ENCODE assay signal across 9 cellular contexts in the genomic region with DNA sequence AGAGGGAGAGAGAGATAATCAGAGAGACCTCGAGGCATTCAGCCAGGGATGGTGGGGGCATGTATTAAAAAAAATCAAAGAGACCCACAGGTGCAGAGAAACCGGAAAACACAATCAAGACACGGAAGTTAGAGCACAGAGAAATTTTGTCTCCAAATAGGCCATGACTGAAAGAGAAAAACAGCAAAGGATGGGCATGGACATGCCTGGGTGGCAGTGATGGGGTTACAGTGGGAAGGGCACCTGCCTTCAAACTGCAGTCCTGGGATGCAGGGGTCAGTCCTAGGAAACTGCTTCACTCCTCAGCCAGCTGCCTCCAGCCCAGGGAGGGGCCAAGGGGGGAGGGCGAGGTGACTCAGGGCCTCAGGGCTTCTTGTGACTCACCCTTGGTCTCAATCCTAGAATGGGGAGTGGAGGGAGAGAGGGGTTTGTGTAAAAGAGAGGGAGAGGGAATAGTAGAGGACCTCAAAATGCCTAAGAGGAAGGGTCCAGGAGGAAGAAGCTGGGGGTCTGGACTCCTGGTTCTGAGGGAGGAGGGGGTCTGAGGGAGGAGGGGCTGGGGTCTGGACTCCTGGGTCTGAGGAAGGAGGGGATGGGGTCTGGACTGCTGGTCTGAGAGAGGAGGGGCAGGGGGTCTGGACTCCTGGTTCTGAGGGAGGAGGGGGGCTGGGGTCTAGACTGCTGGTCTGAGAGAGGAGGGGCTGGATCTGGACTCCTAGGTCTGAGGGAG. TPM values are rescaled to one million over a fixed set of nuclear protein-coding genes. Genes with fewer than 3 reads are reported as not detected.
DNase-seq lines count a peak whose midpoint lies in the region; ATAC-seq and TF ChIP-seq lines count a peak whose summit lies in the region.
"Had no signal": no experiment of that assay in that cellular context is flagged by ENCODE, and none has a peak within 500 bp of the region (broad histone marks: within the 10 kb centered on the region; RNA-seq: fewer than 3 reads in every experiment).

No MANE protein-coding gene starts in this region.

- ATAC-seq in GM19395 (IDR thresholded peaks at IDR 0.05; ENCODE audit: unreplicated experiment) = no peak

- DNase-seq in Daoy (ENCODE audit: low read depth) (peak; percentile 94), NB4 (ENCODE audit: low read depth) (peak; percentile 66), activated T-cell treated with anti-CD3 and anti-CD28 coated beads for 24 hours (ENCODE audit: low read depth) (peak; percentile 50), fibroblast of the aortic adventitia (ENCODE audit: low read depth) (peak; percentile 86), ecto neural progenitor cell (ENCODE audit: low spot score) (no peak), globus pallidus (ENCODE audit: low spot score) (no peak)
- DNase-seq in stimulated activated CD4-positive, alpha-beta T cell treated with anti-CD3 and anti-CD28 coated beads, TNF-alpha, amount 100 ng/mL, for 1 hour (ENCODE audit: low read depth in 3 of 3, low spot score in 1 of 3) = peak in 2 of 3 donors; percentile 26 to 60

- TF ChIP-seq POLR2A in NB4 (IDR thresholded peaks at IDR 0.05; ENCODE audit: extremely low read depth, insufficient read length) = no peak

- TF ChIP-seq CTCF in NB4 (IDR thresholded peaks at IDR 0.05; ENCODE audit: low read depth, low read length) = no peak
- TF ChIP-seq CTCF in fibroblast of the aortic adventitia (IDR thresholded peaks at IDR 0.05; ENCODE audit: insufficient read depth, low read length) = no peak

- H3K4me3 ChIP-seq in NB4 (ENCODE audit: low read depth, low read length) (no peak overlapping the region), fibroblast of the aortic adventitia (ENCODE audit: low read depth, low read length) (no peak overlapping the region)
- H3K4me3 ChIP-seq: right lobe of liver had no signal

RNA-seq across cellular contexts. Expression of a gene that starts 3.6 kb away (rescaled TPM):
- 6.0 and 9.8 TPM in 2 replicates for total RNA-seq in Daoy (2014; rRNA removed; shearing (Covaris generic))
- 1.2 and 39.9 TPM in 2 replicates for total RNA-seq in fibroblast of the aortic adventitia (ENCODE audit: low replicate concordance)

RNA-seq across cellular contexts. Expression of a gene that starts 17.8 kb away (rescaled TPM):
- 0.89 and 2.9 TPM in 2 replicates for total RNA-seq in Daoy (2014; rRNA removed; shearing (Covaris generic))
- 0.72 and 1.1 TPM in 2 replicates for total RNA-seq in fibroblast of the aortic adventitia (ENCODE audit: low replicate concordance)

RNA-seq across cellular contexts. Expression of a gene that starts 29.7 kb away (rescaled TPM):
- 14.1 and 20.3 TPM in 2 replicates for total RNA-seq in Daoy (2014; rRNA removed; shearing (Covaris generic))
- total RNA-seq in fibroblast of the aortic adventitia (ENCODE audit: low replicate concordance) = 18.6 and 25.0 TPM in 2 replicates

RNA-seq across cellular contexts. Expression of a gene that starts 42.7 kb away (rescaled TPM):
- 5.8 and 17.6 TPM in 2 replicates for total RNA-seq in Daoy (2014; rRNA removed; shearing (Covaris generic))
- total RNA-seq in fibroblast of the aortic adventitia (ENCODE audit: low replicate concordance) = 12.5 and 29.9 TPM in 2 replicates

Comparison
In these comparisons a context has a peak if more than half of its experiments do, and no peak if none do; other contexts are left out.
1. DNase-seq: peak in Daoy (single experiment), NB4 (single experiment), activated T-cell treated with anti-CD3 and anti-CD28 coated beads for 24 hours (single experiment), fibroblast of the aortic adventitia (single experiment) and stimulated activated CD4-positive, alpha-beta T cell treated with anti-CD3 and anti-CD28 coated beads, TNF-alpha, amount 100 ng/mL, for 1 hour (2 of 3); none in ecto neural progenitor cell (single experiment) and globus pallidus (single experiment).